10 cellular contexts compared by ENCODE assay signal in the genomic region with DNA sequence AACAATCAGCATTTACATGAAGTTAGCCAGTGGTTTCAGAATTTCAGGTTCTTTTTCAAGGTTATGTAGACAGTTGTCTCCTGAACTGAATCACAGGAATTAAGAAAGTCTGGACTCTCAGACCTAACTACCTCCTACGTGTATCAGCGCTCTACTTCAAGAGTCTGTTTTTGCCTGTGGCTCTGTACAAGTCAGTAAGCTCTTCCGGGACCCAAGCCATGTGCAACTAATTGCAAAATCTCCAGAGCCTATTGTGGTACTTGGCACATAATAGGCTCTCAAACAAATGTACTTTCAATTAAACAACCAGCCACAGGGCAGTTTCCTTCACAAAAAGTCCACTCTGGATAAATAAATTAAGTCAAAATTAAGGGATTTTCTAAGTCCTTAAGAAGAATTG.
DNase-seq lines count a peak whose midpoint lies in the region; ATAC-seq and TF ChIP-seq lines count a peak whose summit lies in the region.
"Had no signal": no experiment of that assay in that cellular context is flagged by ENCODE, and none has a peak within 500 bp of the region (broad histone marks: within the 10 kb centered on the region; RNA-seq: fewer than 3 reads in every experiment).

No MANE protein-coding gene starts in this region.

- H3K27ac Mint-ChIP-seq in activated CD8-positive, alpha-beta T cell treated with anti-CD3 and anti-CD28 coated beads for 36 hours: no peak overlapping the region
- no peak overlapping the region for H3K27ac Mint-ChIP-seq in activated naive CD4-positive, alpha-beta T cell treated with anti-CD3 and anti-CD28 coated beads, Interleukin-2, amount 10 ng/mL, durations not matched to agents 7 days and 5 days

- TF ChIP-seq EP300 in sigmoid colon (IDR thresholded peaks at IDR 0.05): no peak

- peak in 7 of 8 donors; percentile 64 to 93 (median 74) for ATAC-seq in heart right ventricle
- no peak for ATAC-seq in activated CD8-positive, alpha-beta T cell treated with anti-CD3 and anti-CD28 coated beads for 36 hours

- H3K27me3 ChIP-seq in ascending aorta: no peaks in the 10 kb centered on the region
- H3K27me3 ChIP-seq in heart right ventricle: no peaks in the 10 kb centered on the region
- H3K27me3 ChIP-seq in thyroid gland: no peaks in the 10 kb centered on the region
- no peaks in the 10 kb centered on the region for H3K27me3 ChIP-seq in sigmoid colon

- H3K9me3 ChIP-seq in ascending aorta (no peaks in the 10 kb centered on the region), heart right ventricle (no peaks in the 10 kb centered on the region), thyroid gland (no peaks in the 10 kb centered on the region), sigmoid colon (no peaks in the 10 kb centered on the region)

- no peaks in the 10 kb centered on the region for H3K4me1 Mint-ChIP-seq in activated CD8-positive, alpha-beta T cell treated with anti-CD3 and anti-CD28 coated beads for 36 hours (ENCODE audit: low read depth)
- H3K4me1 Mint-ChIP-seq in activated naive CD4-positive, alpha-beta T cell treated with anti-CD3 and anti-CD28 coated beads, Interleukin-2, amount 10 ng/mL, durations not matched to agents 7 days and 5 days: no peaks in the 10 kb centered on the region

- WGBS in heart right ventricle, 2 donors: 39 to 57% methylated on average over 3 of the region's 3 CpGs
- WGBS in thyroid gland, 2 donors: 38 to 57% methylated on average over 3 of the region's 3 CpGs
- 78 to 79% methylated on average over 3 of the region's 3 CpGs for WGBS in sigmoid colon, 2 donors

- no peaks in the 10 kb centered on the region for H3K9me3 Mint-ChIP-seq in activated CD8-positive, alpha-beta T cell treated with anti-CD3 and anti-CD28 coated beads for 36 hours
- H3K9me3 Mint-ChIP-seq in activated naive CD4-positive, alpha-beta T cell treated with anti-CD3 and anti-CD28 coated beads, Interleukin-2, amount 10 ng/mL, durations not matched to agents 7 days and 5 days: no peaks in the 10 kb centered on the region

- H3K27ac ChIP-seq in ascending aorta (peak overlapping the region; percentile 68 to 82), heart right ventricle (peak overlapping the region in 1 of 10 donors; percentile 65), thyroid gland (no peak overlapping the region), sigmoid colon (peak overlapping the region in 2 of 4 donors; percentile 24 to 87)
- H3K27ac ChIP-seq: skin epidermis had no signal

- intact Hi-C loops in ascending aorta (cut with DNase I) (loop anchor here (5.0 kb wide), 1 partner anchor 45 kb away; no protein-coding TSS in a partner anchor), heart right ventricle (cut with DNase I) (no loop called here), thyroid gland (cut with DNase I) (no loop called here), sigmoid colon (cut with DNase I) (no loop called here)
- intact Hi-C loops in activated CD8-positive, alpha-beta T cell treated with anti-CD3 and anti-CD28 coated beads for 36 hours (cut with micrococcal nuclease): no loop called here

- CTCF ChIA-PET in activated CD8-positive, alpha-beta T cell treated with anti-CD3 and anti-CD28 coated beads for 36 hours (lab: Charles Lee): interaction anchor here (1.5 kb wide), 1 partner anchor 330 kb away, joined by 3 read pairs; no protein-coding TSS in a partner anchor
- CTCF ChIA-PET in activated naive CD4-positive, alpha-beta T cell treated with anti-CD3 and anti-CD28 coated beads, Interleukin-2, amount 10 ng/mL, durations not matched to agents 7 days and 5 days (lab: Charles Lee): no interaction called here

- no peaks in the 10 kb centered on the region for H3K36me3 Mint-ChIP-seq in activated CD8-positive, alpha-beta T cell treated with anti-CD3 and anti-CD28 coated beads for 36 hours (ENCODE audit: low read depth)
- H3K36me3 Mint-ChIP-seq in activated naive CD4-positive, alpha-beta T cell treated with anti-CD3 and anti-CD28 coated beads, Interleukin-2, amount 10 ng/mL, durations not matched to agents 7 days and 5 days: no peaks in the 10 kb centered on the region

- DNase-seq in NCI-H1105 treated with DMSO at 0.1 percent for 48 hours (lab: John Stamatoyannopoulos, UW) (peak; percentile 47), NCI-H1105 (lab: John Stamatoyannopoulos, UW) (no peak), ascending aorta (ENCODE audit: low spot score in 2 of 2) (peak in 1 of 2 donors; percentile 88), heart right ventricle (no peak), thyroid gland (peak; percentile 6 to 8), sigmoid colon (no peak)
- no peak for DNase-seq in activated CD8-positive, alpha-beta T cell treated with anti-CD3 and anti-CD28 coated beads for 36 hours
- no peak for DNase-seq in activated naive CD4-positive, alpha-beta T cell treated with anti-CD3 and anti-CD28 coated beads, Interleukin-2, amount 10 ng/mL, durations not matched to agents 7 days and 5 days
- DNase-seq: MM.1S had no signal

- POLR2A ChIA-PET in activated CD8-positive, alpha-beta T cell treated with anti-CD3 and anti-CD28 coated beads for 36 hours (lab: Charles Lee): no interaction called here

- H3K27me3 Mint-ChIP-seq in activated CD8-positive, alpha-beta T cell treated with anti-CD3 and anti-CD28 coated beads for 36 hours: no peaks in the 10 kb centered on the region
- no peaks in the 10 kb centered on the region for H3K27me3 Mint-ChIP-seq in activated naive CD4-positive, alpha-beta T cell treated with anti-CD3 and anti-CD28 coated beads, Interleukin-2, amount 10 ng/mL, durations not matched to agents 7 days and 5 days

- TF ChIP-seq CTCF in ascending aorta (IDR thresholded peaks at IDR 0.05): no peak
- TF ChIP-seq CTCF in heart right ventricle (IDR thresholded peaks at IDR 0.05): no peak
- no peak for TF ChIP-seq CTCF in thyroid gland (IDR thresholded peaks at IDR 0.05)
- TF ChIP-seq CTCF in activated CD8-positive, alpha-beta T cell treated with anti-CD3 and anti-CD28 coated beads for 36 hours (IDR thresholded peaks at IDR 0.05): no peak
- no peak for TF ChIP-seq CTCF in sigmoid colon (IDR thresholded peaks at IDR 0.05)

- no peak overlapping the region for H3K4me3 Mint-ChIP-seq in activated CD8-positive, alpha-beta T cell treated with anti-CD3 and anti-CD28 coated beads for 36 hours
- no peak overlapping the region for H3K4me3 Mint-ChIP-seq in activated naive CD4-positive, alpha-beta T cell treated with anti-CD3 and anti-CD28 coated beads, Interleukin-2, amount 10 ng/mL, durations not matched to agents 7 days and 5 days

- H3K4me1 ChIP-seq in ascending aorta (peaks cover 3 to 27% of the 10 kb centered on the region in 2 donors), heart right ventricle (peaks cover 0 to 25% (median 14%) of the 10 kb centered on the region in 9 donors), thyroid gland (no peaks in the 10 kb centered on the region), sigmoid colon (peaks cover 0 to 29% (median 6%) of the 10 kb centered on the region in 4 donors)

- H3K4me3 ChIP-seq in ascending aorta: no peak overlapping the region
- no peak overlapping the region for H3K4me3 ChIP-seq in heart right ventricle
- no peak overlapping the region for H3K4me3 ChIP-seq in thyroid gland (replicated peaks in 1 of 3)
- H3K4me3 ChIP-seq in sigmoid colon: no peak overlapping the region
- H3K4me3 ChIP-seq: skin epidermis had no signal

- no peaks in the 10 kb centered on the region for H3K36me3 ChIP-seq in ascending aorta
- H3K36me3 ChIP-seq in heart right ventricle: no peaks in the 10 kb centered on the region
- no peaks in the 10 kb centered on the region for H3K36me3 ChIP-seq in thyroid gland
- no peaks in the 10 kb centered on the region for H3K36me3 ChIP-seq in sigmoid colon

- TF ChIP-seq POLR2A in thyroid gland (IDR thresholded peaks at IDR 0.05): no peak
- TF ChIP-seq POLR2A in sigmoid colon (IDR thresholded peaks at IDR 0.05): no peak

Comparison
In these comparisons a context has a peak if more than half of its experiments do, and no peak if none do; other contexts are left out.
1. DNase-seq: peak in NCI-H1105 treated with DMSO at 0.1 percent for 48 hours (single experiment) and thyroid gland (2 of 2); none in NCI-H1105 (single experiment), heart right ventricle (0 of 2), activated CD8-positive, alpha-beta T cell treated with anti-CD3 and anti-CD28 coated beads for 36 hours (single experiment), activated naive CD4-positive, alpha-beta T cell treated with anti-CD3 and anti-CD28 coated beads, Interleukin-2, amount 10 ng/mL, durations not matched to agents 7 days and 5 days (single experiment) and sigmoid colon (single experiment).
2. H3K27ac ChIP-seq: peak in ascending aorta (2 of 2); none in thyroid gland (0 of 3).